In genomic region chr12:94095618-94096017, GRCh38 we compare ENCODE assay signal across 1 cellular context.
TF ChIP-seq lines count a peak whose summit lies in the region.

No MANE protein-coding gene starts in this region.

TF ChIP-seq in GM23338, 12 proteins besides CTCF, POLR2A, EP300 and RAD21 (continued from another document):
- TF ChIP-seq REST (IDR thresholded peaks at IDR 0.05; ENCODE audit: unreplicated experiment): no peak
